12 cellular contexts compared by ENCODE assay signal in the genomic region with DNA sequence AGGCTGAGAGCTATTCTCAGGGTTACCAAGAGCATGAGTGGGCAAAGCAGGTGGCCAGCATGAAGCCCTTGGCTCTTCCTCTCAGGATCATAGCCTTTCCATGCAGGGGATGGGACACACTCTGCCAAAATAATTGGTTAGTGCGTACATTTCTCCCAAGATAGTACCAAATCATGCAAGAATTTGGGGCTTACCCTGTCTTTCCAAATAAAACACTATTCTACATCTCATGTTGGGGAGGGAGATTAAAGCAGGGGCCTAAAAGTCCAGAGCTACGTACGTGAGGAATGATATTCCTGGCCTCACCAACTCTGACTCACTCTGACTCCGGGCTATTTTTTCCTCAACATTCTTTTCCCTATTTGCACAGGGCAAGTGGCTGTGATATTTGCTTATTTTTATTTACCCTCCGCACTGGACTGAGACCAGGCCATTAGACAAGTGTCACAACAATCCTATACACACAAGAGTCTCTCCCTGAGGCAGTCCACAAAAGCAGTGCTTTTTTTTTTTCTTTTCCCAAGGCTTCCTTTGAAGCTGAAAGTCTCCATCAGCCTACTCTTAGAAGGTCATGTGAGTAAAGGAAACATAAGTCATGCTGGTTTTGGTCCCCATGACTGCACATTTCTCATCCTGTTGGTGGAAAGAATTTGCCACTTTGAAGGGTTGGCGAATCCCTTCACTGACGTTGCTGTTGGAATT. TPM values are rescaled to one million over a fixed set of nuclear protein-coding genes. Genes with fewer than 3 reads are reported as not detected.
DNase-seq lines count a peak whose midpoint lies in the region; ATAC-seq and TF ChIP-seq lines count a peak whose summit lies in the region.
"Had no signal": no experiment of that assay in that cellular context is flagged by ENCODE, and none has a peak within 500 bp of the region (broad histone marks: within the 10 kb centered on the region; RNA-seq: fewer than 3 reads in every experiment).

No MANE protein-coding gene starts in this region.

- H3K9ac ChIP-seq in neural progenitor cell: no peak overlapping the region

- H3K36me3 Mint-ChIP-seq in neural progenitor cell: no peaks in the 10 kb centered on the region
- H3K36me3 Mint-ChIP-seq: CD4-positive, CD25-positive, alpha-beta regulatory T cell had no signal

- H3K4me3 ChIP-seq in fibroblast of the aortic adventitia (ENCODE audit: low read depth, low read length) (no peak overlapping the region), neural progenitor cell (no peak overlapping the region)
- H3K4me3 ChIP-seq: body of pancreas had no signal

- H3K4me2 ChIP-seq in neural progenitor cell: no peak overlapping the region

- H4K20me1 ChIP-seq in neural progenitor cell (ENCODE audit: low read depth): no peaks in the 10 kb centered on the region

- peaks cover 100% of the 10 kb centered on the region for H3K27me3 ChIP-seq in neural progenitor cell
- H3K27me3 ChIP-seq: body of pancreas, neutrophil had no signal

- peaks cover 14% of the 10 kb centered on the region for H3K4me1 ChIP-seq in neural progenitor cell
- H3K4me1 ChIP-seq: body of pancreas had no signal

- no peak overlapping the region for H3K27ac ChIP-seq in neural progenitor cell
- H3K27ac ChIP-seq: body of pancreas, neutrophil had no signal

- DNase-seq in Caki2 (ENCODE audit: low read depth) (peak; percentile 96), NCI-H526 treated with DMSO at 0.1 percent for 48 hours (lab: John Stamatoyannopoulos, UW) (peak; percentile 63), fibroblast of the aortic adventitia (ENCODE audit: low read depth) (peak; percentile 62), neural progenitor cell (ENCODE audit: low spot score) (no peak), left colon (no peak), NCI-H146 treated with DMSO at 0.1 percent for 48 hours (lab: John Stamatoyannopoulos, UW; ENCODE audit: unreplicated experiment) (no peak), CD1c-positive myeloid dendritic cell (ENCODE audit: extremely low spot score) (no peak)
- DNase-seq: activated CD4-positive, alpha-beta memory T cell treated with anti-CD3 and anti-CD28 coated beads, Interleukin-2, amount 10 ng/mL, durations not matched to agents 7 days and 5 days; body of pancreas; CD4-positive, CD25-positive, alpha-beta regulatory T cell had no signal

- intact Hi-C loops in left colon (cut with DNase I, micrococcal nuclease): no loop called here

- TF ChIP-seq CTCF in fibroblast of the aortic adventitia (IDR thresholded peaks at IDR 0.05; ENCODE audit: insufficient read depth, low read length): no peak
- TF ChIP-seq CTCF in neural progenitor cell (IDR thresholded peaks at IDR 0.05): no peak

- peaks cover 4% of the 10 kb centered on the region for H3K27me3 Mint-ChIP-seq in neural progenitor cell (ENCODE audit: insufficient read depth, low read depth)

- peaks cover 14% of the 10 kb centered on the region for H3K4me1 Mint-ChIP-seq in neural progenitor cell
- H3K4me1 Mint-ChIP-seq: activated CD4-positive, alpha-beta memory T cell treated with anti-CD3 and anti-CD28 coated beads, Interleukin-2, amount 10 ng/mL, durations not matched to agents 7 days and 5 days had no signal

- H3K27ac Mint-ChIP-seq in neural progenitor cell: peak overlapping the region; percentile 3
- H3K27ac Mint-ChIP-seq: activated CD4-positive, alpha-beta memory T cell treated with anti-CD3 and anti-CD28 coated beads, Interleukin-2, amount 10 ng/mL, durations not matched to agents 7 days and 5 days; CD4-positive, CD25-positive, alpha-beta regulatory T cell had no signal

- no peaks in the 10 kb centered on the region for H3F3A ChIP-seq in neural progenitor cell (ENCODE audit: low read depth)

- ATAC-seq in left colon: no peak
- ATAC-seq in HG03520 (IDR thresholded peaks at IDR 0.05; ENCODE audit: unreplicated experiment): no peak
- ATAC-seq: body of pancreas had no signal

- no peak overlapping the region for H3K4me3 Mint-ChIP-seq in neural progenitor cell
- H3K4me3 Mint-ChIP-seq: activated CD4-positive, alpha-beta memory T cell treated with anti-CD3 and anti-CD28 coated beads, Interleukin-2, amount 10 ng/mL, durations not matched to agents 7 days and 5 days; CD4-positive, CD25-positive, alpha-beta regulatory T cell had no signal

- H2AFZ ChIP-seq in neural progenitor cell (replicated peaks): no peak overlapping the region

- in situ Hi-C loops in Caki2 (cut with HindIII; ENCODE audit: low pct_unique_long_range_greater_than_20kb, low sequenced_read_pairs): no loop called here

- H3K9me3 ChIP-seq in neural progenitor cell (ENCODE audit: low read depth): no peaks in the 10 kb centered on the region
- H3K9me3 ChIP-seq: body of pancreas, neutrophil had no signal

- H3K79me2 ChIP-seq in neural progenitor cell (ENCODE audit: low read depth): no peaks in the 10 kb centered on the region

- no peaks in the 10 kb centered on the region for H3K9me3 Mint-ChIP-seq in neural progenitor cell
- H3K9me3 Mint-ChIP-seq: activated CD4-positive, alpha-beta memory T cell treated with anti-CD3 and anti-CD28 coated beads, Interleukin-2, amount 10 ng/mL, durations not matched to agents 7 days and 5 days; CD4-positive, CD25-positive, alpha-beta regulatory T cell had no signal

- no peaks in the 10 kb centered on the region for H3K36me3 ChIP-seq in neural progenitor cell
- H3K36me3 ChIP-seq: neutrophil had no signal

RNA-seq across cellular contexts. Expression of gene TMEM252, which starts 40.1 kb away (rescaled TPM):
- total RNA-seq in Caki2 (2014; rRNA removed; shearing (Covaris generic); ENCODE audit: low replicate concordance): not detected in 2 replicates
- total RNA-seq in fibroblast of the aortic adventitia (ENCODE audit: low replicate concordance) (not detected in 2 replicates), neural progenitor cell (ENCODE audit: low replicate concordance) (not detected in 2 replicates), left colon (under 1 TPM in 1 of 2 donors, not detected in 1; 0.89 TPM)
- total RNA-seq: activated CD4-positive, alpha-beta memory T cell treated with anti-CD3 and anti-CD28 coated beads, Interleukin-2, amount 10 ng/mL, durations not matched to agents 7 days and 5 days; body of pancreas; CD4-positive, CD25-positive, alpha-beta regulatory T cell had no signal

Comparison
In these comparisons a context has a peak if more than half of its experiments do, and no peak if none do; other contexts are left out.
1. DNase-seq: peak in Caki2 (single experiment), NCI-H526 treated with DMSO at 0.1 percent for 48 hours (single experiment) and fibroblast of the aortic adventitia (single experiment); none in neural progenitor cell (single experiment), left colon (0 of 2), NCI-H146 treated with DMSO at 0.1 percent for 48 hours (single experiment) and CD1c-positive myeloid dendritic cell (single experiment).